Comparison of ENCODE assay signal across 1 cellular context in the genomic region with DNA sequence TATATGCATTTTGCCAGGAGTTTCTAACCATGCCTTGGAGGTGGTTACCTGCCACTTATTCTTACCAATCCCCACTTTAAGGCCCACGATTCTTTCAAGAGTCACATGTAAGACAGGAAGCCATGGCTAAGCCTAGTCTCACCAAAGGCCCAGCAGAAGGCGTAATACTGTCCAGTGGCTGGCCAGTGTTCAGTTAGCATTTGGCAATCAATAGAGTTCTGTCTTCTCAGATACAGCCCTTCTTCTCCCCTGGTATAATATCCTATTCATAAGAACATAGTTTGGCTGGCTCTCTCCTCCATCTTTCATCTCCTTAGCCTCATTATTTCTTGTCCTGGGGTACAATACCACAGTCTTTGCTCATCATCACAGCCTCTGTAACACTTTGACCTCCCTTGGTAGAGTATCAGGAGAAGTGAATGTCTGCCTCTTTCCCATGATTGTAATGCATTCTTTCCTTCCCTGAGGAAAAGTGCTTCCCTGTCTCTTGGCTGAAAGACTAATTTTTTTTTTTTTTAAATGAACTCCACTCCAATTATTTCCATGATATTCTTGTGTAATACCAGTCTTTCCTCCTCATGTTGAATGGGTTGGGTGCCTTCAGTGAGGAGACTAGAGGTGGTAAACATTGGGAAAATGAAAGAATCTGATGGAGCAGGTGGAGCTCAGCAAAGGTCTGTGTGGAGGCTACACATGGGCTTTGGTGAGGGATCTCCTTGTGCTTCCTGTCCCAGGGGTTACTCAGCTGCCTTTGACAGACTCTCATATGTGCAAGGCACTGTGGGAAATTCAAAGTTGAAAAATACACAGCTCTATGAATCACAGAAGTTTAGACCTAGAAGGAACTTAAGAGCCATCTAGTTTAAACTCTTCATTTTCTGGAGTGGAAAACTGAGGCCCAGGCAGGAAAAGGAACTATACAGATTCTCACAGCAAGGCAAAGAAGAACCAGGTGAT.
TF ChIP-seq lines count a peak whose summit lies in the region.

No MANE protein-coding gene starts in this region.

TF ChIP-seq in endothelial cell of umbilical vein, 7 proteins besides CTCF, POLR2A, EP300 and RAD21:
- TF ChIP-seq, protein P1, sequence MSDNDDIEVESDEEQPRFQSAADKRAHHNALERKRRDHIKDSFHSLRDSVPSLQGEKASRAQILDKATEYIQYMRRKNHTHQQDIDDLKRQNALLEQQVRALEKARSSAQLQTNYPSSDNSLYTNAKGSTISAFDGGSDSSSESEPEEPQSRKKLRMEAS (IDR thresholded peaks at IDR 0.05; ENCODE audit: insufficient read depth, insufficient read length) = no peak
- TF ChIP-seq POLR2AphosphoS5 (IDR thresholded peaks at IDR 0.05; ENCODE audit: insufficient read depth, low read depth, low read length) (no peak), FOS (IDR thresholded peaks at IDR 0.05; ENCODE audit: borderline replicate concordance, insufficient read depth, low read length) (no peak), GATA2 (IDR thresholded peaks at IDR 0.05; ENCODE audit: insufficient read depth, insufficient read length, low read depth, low read length) (no peak), MYC (IDR thresholded peaks at IDR 0.05; ENCODE audit: low read depth, low read length) (no peak), JUN (IDR thresholded peaks at IDR 0.05; ENCODE audit: borderline replicate concordance, insufficient read depth, insufficient read length, low read depth) (no peak), EZH2 (IDR thresholded peaks at IDR 0.05; ENCODE audit: borderline replicate concordance, low read depth, low read length, severe bottlenecking) (no peak)
